10 cellular contexts compared by ENCODE assay signal in genomic region chr1:247077234-247077633, GRCh38. TPM values are rescaled to one million over a fixed set of nuclear protein-coding genes. Genes with fewer than 3 reads are reported as not detected.
DNase-seq lines count a peak whose midpoint lies in the region; ATAC-seq and TF ChIP-seq lines count a peak whose summit lies in the region.
"Had no signal": no experiment of that assay in that cellular context is flagged by ENCODE, and none has a peak within 500 bp of the region (broad histone marks: within the 10 kb centered on the region; RNA-seq: fewer than 3 reads in every experiment).

No MANE protein-coding gene starts in this region.

- intact Hi-C loops in activated naive CD4-positive, alpha-beta T cell treated with anti-CD3 and anti-CD28 coated beads for 36 hours (cut with micrococcal nuclease), result loop anchor here (10.0 kb wide), 1 partner anchor 1122 kb away; no protein-coding TSS in a partner anchor

- no peak for DNase-seq in activated naive CD4-positive, alpha-beta T cell treated with anti-CD3 and anti-CD28 coated beads for 36 hours
- no peak for DNase-seq in activated naive CD4-positive, alpha-beta T cell treated with anti-CD3 and anti-CD28 coated beads, Interleukin-2, amount 50 U/mL, for 72 hours (ENCODE audit: low spot score in 2 of 2)
- no peak for DNase-seq in SJSA1 (ENCODE audit: low read depth in 1 of 2, low spot score in 2 of 2)
- peak; percentile 17 for DNase-seq in fibroblast of pulmonary artery (ENCODE audit: low read depth)
- no peak for DNase-seq in stimulated activated naive B cell treated with anti-CD40 and anti-IgM and Interleukin-4, amounts not matched to agents 10 μg/mL and 1 μg/mL and 100 μg/mL, for 72 hours
- no peak for DNase-seq in pons (ENCODE audit: low spot score)
- no peak for DNase-seq in DMS 273 (lab: John Stamatoyannopoulos, UW; ENCODE audit: unreplicated experiment)
- DNase-seq: activated naive CD4-positive, alpha-beta T cell treated with anti-CD3 and anti-CD28 coated beads, Interleukin-2, amount 50 U/mL, for 16 hours had no signal

- no peaks in the 10 kb centered on the region for H3K27me3 Mint-ChIP-seq in activated naive CD4-positive, alpha-beta T cell treated with anti-CD3 and anti-CD28 coated beads for 36 hours (ENCODE audit: low read depth)
- H3K27me3 Mint-ChIP-seq in stimulated activated naive B cell treated with anti-CD40 and anti-IgM and Interleukin-4, amounts not matched to agents 10 μg/mL and 1 μg/mL and 100 μg/mL, for 72 hours, result no peaks in the 10 kb centered on the region

- ATAC-seq in activated naive CD4-positive, alpha-beta T cell treated with anti-CD3 and anti-CD28 coated beads, Interleukin-2, amount 50 U/mL, for 72 hours, result no peak
- ATAC-seq in stimulated activated naive B cell treated with anti-CD40 and anti-IgM and Interleukin-4, amounts not matched to agents 10 μg/mL and 1 μg/mL and 100 μg/mL, for 72 hours (replicated peaks), result no peak
- no peak for ATAC-seq in HG03469 (IDR thresholded peaks at IDR 0.05; ENCODE audit: unreplicated experiment)

- H3K4me1 ChIP-seq in SJSA1 (replicated peaks), result peaks cover 6% of the 10 kb centered on the region

- peaks cover 30% of the 10 kb centered on the region for H3K36me3 Mint-ChIP-seq in activated naive CD4-positive, alpha-beta T cell treated with anti-CD3 and anti-CD28 coated beads for 36 hours (ENCODE audit: low read depth)
- H3K36me3 Mint-ChIP-seq in activated naive CD4-positive, alpha-beta T cell treated with anti-CD3 and anti-CD28 coated beads, Interleukin-2, amount 50 U/mL, for 72 hours, result peaks cover 23 to 41% of the 10 kb centered on the region in 2 donors
- H3K36me3 Mint-ChIP-seq in stimulated activated naive B cell treated with anti-CD40 and anti-IgM and Interleukin-4, amounts not matched to agents 10 μg/mL and 1 μg/mL and 100 μg/mL, for 72 hours, result peaks cover 7 to 23% of the 10 kb centered on the region in 2 donors

- H3K27me3 ChIP-seq in SJSA1 (replicated peaks), result no peaks in the 10 kb centered on the region
- H3K27me3 ChIP-seq: tibial nerve had no signal

- CTCF ChIA-PET in activated naive CD4-positive, alpha-beta T cell treated with anti-CD3 and anti-CD28 coated beads for 36 hours (lab: Charles Lee), result no interaction called here

- H3K9me3 Mint-ChIP-seq in activated naive CD4-positive, alpha-beta T cell treated with anti-CD3 and anti-CD28 coated beads for 36 hours, result peaks cover 21% of the 10 kb centered on the region
- peaks cover 9 to 18% of the 10 kb centered on the region in 2 donors for H3K9me3 Mint-ChIP-seq in activated naive CD4-positive, alpha-beta T cell treated with anti-CD3 and anti-CD28 coated beads, Interleukin-2, amount 50 U/mL, for 72 hours
- H3K9me3 Mint-ChIP-seq in stimulated activated naive B cell treated with anti-CD40 and anti-IgM and Interleukin-4, amounts not matched to agents 10 μg/mL and 1 μg/mL and 100 μg/mL, for 72 hours, result peaks cover 2 to 4% of the 10 kb centered on the region in 2 donors

- H3K9me3 ChIP-seq in SJSA1 (replicated peaks), result peaks cover 9% of the 10 kb centered on the region

- H3K27ac ChIP-seq in SJSA1, result no peak overlapping the region

- H3K4me3 Mint-ChIP-seq in activated naive CD4-positive, alpha-beta T cell treated with anti-CD3 and anti-CD28 coated beads for 36 hours, result peak overlapping the region; percentile 91
- peak overlapping the region; percentile 92 to 98 for H3K4me3 Mint-ChIP-seq in stimulated activated naive B cell treated with anti-CD40 and anti-IgM and Interleukin-4, amounts not matched to agents 10 μg/mL and 1 μg/mL and 100 μg/mL, for 72 hours

- H3K36me3 ChIP-seq in SJSA1, result peaks cover 5% of the 10 kb centered on the region; the same call in 1 of the 2 replicates

- peaks cover 22% of the 10 kb centered on the region for H3K4me1 Mint-ChIP-seq in activated naive CD4-positive, alpha-beta T cell treated with anti-CD3 and anti-CD28 coated beads for 36 hours (ENCODE audit: low read depth)
- peaks cover 16 to 44% of the 10 kb centered on the region in 2 donors for H3K4me1 Mint-ChIP-seq in stimulated activated naive B cell treated with anti-CD40 and anti-IgM and Interleukin-4, amounts not matched to agents 10 μg/mL and 1 μg/mL and 100 μg/mL, for 72 hours

- peak overlapping the region; percentile 83 for H3K4me3 ChIP-seq in SJSA1
- peak overlapping the region; percentile 95 for H3K4me3 ChIP-seq in fibroblast of pulmonary artery (replicated peaks; ENCODE audit: low read depth, low read length)

- TF ChIP-seq CTCF in fibroblast of pulmonary artery (IDR thresholded peaks at IDR 0.05; ENCODE audit: low read length, missing control alignments), result no peak

- H3K27ac Mint-ChIP-seq in activated naive CD4-positive, alpha-beta T cell treated with anti-CD3 and anti-CD28 coated beads for 36 hours, result no peak overlapping the region
- peak overlapping the region in 1 of 2 donors; percentile 94 for H3K27ac Mint-ChIP-seq in activated naive CD4-positive, alpha-beta T cell treated with anti-CD3 and anti-CD28 coated beads, Interleukin-2, amount 50 U/mL, for 72 hours
- no peak overlapping the region for H3K27ac Mint-ChIP-seq in stimulated activated naive B cell treated with anti-CD40 and anti-IgM and Interleukin-4, amounts not matched to agents 10 μg/mL and 1 μg/mL and 100 μg/mL, for 72 hours

RNA-seq across cellular contexts. Expression of gene ZNF670, which starts 1.4 kb away (rescaled TPM):
- 1 to 10 TPM; 4.1 to 4.3 TPM for total RNA-seq in activated naive CD4-positive, alpha-beta T cell treated with anti-CD3 and anti-CD28 coated beads for 36 hours
- 1 to 10 TPM; 3.2 to 4.5 TPM for total RNA-seq in activated naive CD4-positive, alpha-beta T cell treated with anti-CD3 and anti-CD28 coated beads, Interleukin-2, amount 50 U/mL, for 72 hours
- total RNA-seq in SJSA1 (2014; rRNA removed; shearing (Covaris generic)), result 3.1 and 5.2 TPM in 2 replicates

RNA-seq across cellular contexts. Expression of gene ZNF669, which starts 26.9 kb away (rescaled TPM):
- 1 to 10 TPM; 8.2 to 8.4 TPM for total RNA-seq in activated naive CD4-positive, alpha-beta T cell treated with anti-CD3 and anti-CD28 coated beads for 36 hours
- total RNA-seq in activated naive CD4-positive, alpha-beta T cell treated with anti-CD3 and anti-CD28 coated beads, Interleukin-2, amount 50 U/mL, for 72 hours, result 10 to 100 TPM in 1 of 2 donors, 1 to 10 TPM in 1; 6.2 to 10.1 TPM
- 18.6 and 32.6 TPM in 2 replicates for total RNA-seq in SJSA1 (2014; rRNA removed; shearing (Covaris generic))
